ENCODE assay signal across 14 cellular contexts in the genomic region with DNA sequence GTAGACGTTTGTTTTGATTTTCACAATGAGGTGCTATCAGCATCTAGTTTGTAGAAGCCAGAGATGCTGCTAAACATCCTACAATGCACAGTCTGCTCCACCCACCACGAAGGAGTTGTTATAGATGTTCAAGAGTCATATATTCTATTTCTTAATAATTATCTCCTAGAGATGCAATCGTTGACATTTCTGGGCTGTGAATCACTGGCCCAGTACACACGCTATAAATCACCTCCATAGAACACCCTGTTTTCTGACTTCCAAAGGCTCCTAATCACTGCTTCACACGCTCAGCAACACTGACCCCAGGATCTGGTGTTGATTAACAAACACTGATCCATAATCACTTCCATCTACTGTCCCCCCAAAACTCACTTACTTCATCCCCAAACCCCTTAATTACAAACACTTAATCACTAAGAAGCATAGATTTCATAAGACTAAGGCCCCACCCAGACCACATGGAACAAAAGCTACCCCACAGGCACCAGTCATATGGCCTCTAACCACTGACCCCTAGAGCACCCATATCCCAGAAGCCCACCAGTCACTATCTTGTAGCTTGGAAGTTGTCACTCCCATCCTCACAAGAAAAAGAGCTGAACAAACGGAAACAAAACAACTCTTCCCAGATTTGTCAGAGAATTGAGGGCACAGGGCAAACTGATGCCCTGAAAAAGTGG. TPM values are rescaled to one million over a fixed set of nuclear protein-coding genes. Genes with fewer than 3 reads are reported as not detected.
A peak's percentile ranks its signal among the peaks of the same experiment; 100 is the strongest.
DNase-seq lines count a peak whose midpoint lies in the region; ATAC-seq, FAIRE-seq and TF ChIP-seq lines count a peak whose summit lies in the region.
"Had no signal": no experiment of that assay in that cellular context is flagged by ENCODE, and none has a peak within 500 bp of the region (broad histone marks: within the 10 kb centered on the region; RNA-seq: fewer than 3 reads in every experiment).

No MANE protein-coding gene starts in this region.

- no peaks in the 10 kb centered on the region for H3K9me3 Mint-ChIP-seq in neural crest cell
- H3K9me3 Mint-ChIP-seq: activated T-helper 1 cell treated with anti-CD3 and anti-CD28 coated beads, Interleukin-12 subunit alpha, Interleukin-12 subunit beta, Interleukin-2, Interleukin-4 antibody, amounts not matched to agents 30 ng/mL and 10 ng/mL and 1 ng/mL, durations not matched to agents 14 hours and 24 hours and 36 hours had no signal

- H3K36me3 Mint-ChIP-seq in neural crest cell (ENCODE audit: low read depth), result no peaks in the 10 kb centered on the region
- H3K36me3 Mint-ChIP-seq: CD4-positive, CD25-positive, alpha-beta regulatory T cell had no signal

- peaks cover 13% of the 10 kb centered on the region for H3K27me3 Mint-ChIP-seq in neural crest cell (ENCODE audit: low read depth)

- TF ChIP-seq CTCF in DOHH2 (IDR thresholded peaks at IDR 0.05; ENCODE audit: low read depth, low read length, poor library complexity, severe bottlenecking), result no peak
- TF ChIP-seq CTCF in PC-9 (conservative IDR thresholded peaks at IDR 0.05), result no peak
- no peak for TF ChIP-seq CTCF in fibroblast of lung (conservative IDR thresholded peaks at IDR 0.05 in 1 of 2, IDR thresholded peaks at IDR 0.05 in 1 of 2; ENCODE audit: low read depth in 1 of 2, low read length in 2 of 2)
- TF ChIP-seq CTCF in neural crest cell (conservative IDR thresholded peaks at IDR 0.05), result no peak
- TF ChIP-seq CTCF in pancreas (IDR thresholded peaks at IDR 0.05), result no peak

- H3K27me3 ChIP-seq in DOHH2 (ENCODE audit: control insufficient read depth, low read length), result no peaks in the 10 kb centered on the region
- H3K27me3 ChIP-seq in PC-9 (ENCODE audit: insufficient read depth, low read depth), result no peaks in the 10 kb centered on the region
- no peaks in the 10 kb centered on the region for H3K27me3 ChIP-seq in fibroblast of lung (ENCODE audit: control insufficient read depth, insufficient read depth, low read length)
- no peaks in the 10 kb centered on the region for H3K27me3 ChIP-seq in pancreas

- no peak overlapping the region for H3K27ac Mint-ChIP-seq in neural crest cell (ENCODE audit: unreplicated experiment)
- H3K27ac Mint-ChIP-seq: CD4-positive, CD25-positive, alpha-beta regulatory T cell had no signal

- H3K9me2 ChIP-seq in DOHH2 (replicated peaks; ENCODE audit: control insufficient read depth, low read length), result no peaks in the 10 kb centered on the region
- no peaks in the 10 kb centered on the region for H3K9me2 ChIP-seq in PC-9 (ENCODE audit: insufficient read depth)

- H3K4me3 Mint-ChIP-seq in neural crest cell, result peak overlapping the region; percentile 66

- no peak for ATAC-seq in pancreas
- ATAC-seq: sciatic nerve had no signal

- no peaks in the 10 kb centered on the region for H3K36me3 ChIP-seq in DOHH2 (ENCODE audit: control insufficient read depth, low read length)
- no peaks in the 10 kb centered on the region for H3K36me3 ChIP-seq in PC-9 (ENCODE audit: low read depth)
- H3K36me3 ChIP-seq in fibroblast of lung (ENCODE audit: control insufficient read depth, insufficient read depth, low read length), result no peaks in the 10 kb centered on the region
- H3K36me3 ChIP-seq in pancreas, result no peaks in the 10 kb centered on the region

- no peaks in the 10 kb centered on the region for H3K9me3 ChIP-seq in DOHH2 (ENCODE audit: control insufficient read depth, insufficient read depth, low read length)
- no peaks in the 10 kb centered on the region for H3K9me3 ChIP-seq in PC-9 (ENCODE audit: insufficient read depth, low read depth)
- H3K9me3 ChIP-seq in fibroblast of lung (ENCODE audit: control insufficient read depth, insufficient read depth, low read depth, low read length), result no peaks in the 10 kb centered on the region
- H3K9me3 ChIP-seq in pancreas, result no peaks in the 10 kb centered on the region

- 59 to 70% methylated on average over 6 of the region's 6 CpGs for WGBS in pancreas, 2 donors

- H2AFZ ChIP-seq in PC-9, result no peak overlapping the region
- no peak overlapping the region for H2AFZ ChIP-seq in fibroblast of lung (ENCODE audit: low read length)

- H3K9ac ChIP-seq in fibroblast of lung (ENCODE audit: insufficient read depth, low read length), result no peak overlapping the region

- no peaks in the 10 kb centered on the region for H3K79me2 ChIP-seq in DOHH2 (ENCODE audit: control insufficient read depth, low read length)
- H3K79me2 ChIP-seq in PC-9 (ENCODE audit: low read depth), result no peaks in the 10 kb centered on the region
- H3K79me2 ChIP-seq in fibroblast of lung (ENCODE audit: control insufficient read depth, insufficient read depth, low read length), result no peaks in the 10 kb centered on the region

- H3K4me1 Mint-ChIP-seq in neural crest cell, result peaks cover 13% of the 10 kb centered on the region

- FAIRE-seq in pancreas (lab: Jason Lieb, UNC), result no peak

- intact Hi-C loops in PC-9 (cut with micrococcal nuclease; ENCODE audit: unreplicated experiment), result no loop called here
- intact Hi-C loops in pancreas (cut with DNase I), result no loop called here

- BruUV-seq in PC-9 (replicated peaks; lab: Mats Ljungman, UMichigan), result no TSS peak

- H3K4me2 ChIP-seq in DOHH2 (ENCODE audit: low read length) (peak overlapping the region; percentile 90), PC-9 (peak overlapping the region; percentile 36), fibroblast of lung (ENCODE audit: extremely low read depth, insufficient read depth, low read length) (no peak overlapping the region)

- peak in 1 of 2 experiments; percentile 65 for DNase-seq in PC-9
- peak; percentile 64 to 68 for DNase-seq in fibroblast of lung (ENCODE audit: low read depth in 2 of 2)
- no peak for DNase-seq in neural crest cell (ENCODE audit: low read depth, low spot score)
- DNase-seq in SIG-M5 treated with dmso at 0.1 percent for 504 hours (lab: John Stamatoyannopoulos, UW; ENCODE audit: unreplicated experiment), result no peak
- DNase-seq in C1 segment of cervical spinal cord (lab: John Stamatoyannopoulos, UW), result no peak
- no peak for DNase-seq in pancreas
- no peak for DNase-seq in superior temporal gyrus (ENCODE audit: extremely low spot score)
- DNase-seq: activated CD4-positive, alpha-beta T cell treated with anti-CD3 and anti-CD28 coated beads, Interleukin-2, amount 50 U/mL, for 1 hour; CD4-positive, CD25-positive, alpha-beta regulatory T cell; central memory CD4-positive, alpha-beta T cell; NCI-H345 had no signal

- POLR2A ChIA-PET in PC-9 (lab: Charles Lee; ENCODE audit: unreplicated experiment), result no interaction called here

- peak overlapping the region; percentile 82 for H3K4me3 ChIP-seq in DOHH2 (ENCODE audit: low read length)
- no peak overlapping the region for H3K4me3 ChIP-seq in PC-9
- no peak overlapping the region for H3K4me3 ChIP-seq in fibroblast of lung (replicated peaks in 1 of 4; ENCODE audit: control extremely low read depth in 1 of 4, insufficient read depth in 1 of 4, low read depth in 3 of 4, low read length in 4 of 4)
- no peak overlapping the region for H3K4me3 ChIP-seq in pancreas

- H3K27ac ChIP-seq in DOHH2 (ENCODE audit: low read depth, low read length) (no peak overlapping the region), PC-9 (peak overlapping the region; percentile 83), fibroblast of lung (ENCODE audit: insufficient read depth, low read length) (no peak overlapping the region), pancreas (no peak overlapping the region)

- H4K20me1 ChIP-seq in DOHH2 (ENCODE audit: control insufficient read depth, insufficient read depth, low read depth, low read length), result no peaks in the 10 kb centered on the region
- H4K20me1 ChIP-seq in PC-9 (ENCODE audit: insufficient read depth), result no peaks in the 10 kb centered on the region
- H4K20me1 ChIP-seq in fibroblast of lung (ENCODE audit: control insufficient read depth, extremely low read depth, insufficient read depth, low read length), result no peaks in the 10 kb centered on the region

- H3F3A ChIP-seq in DOHH2 (ENCODE audit: control insufficient read depth, insufficient read depth), result no peaks in the 10 kb centered on the region
- no peaks in the 10 kb centered on the region for H3F3A ChIP-seq in PC-9 (ENCODE audit: insufficient read depth, low read depth)

- H3K4me1 ChIP-seq in DOHH2 (ENCODE audit: control insufficient read depth, low read length) (peaks cover 28% of the 10 kb centered on the region), PC-9 (replicated peaks; ENCODE audit: insufficient read depth) (peaks cover 6% of the 10 kb centered on the region), fibroblast of lung (ENCODE audit: control insufficient read depth, extremely low read depth, insufficient read depth, low read length) (no peaks in the 10 kb centered on the region), pancreas (no peaks in the 10 kb centered on the region)

- CTCF ChIA-PET in PC-9 (lab: Charles Lee), result no interaction called here

RNA-seq across cellular contexts. Expression of gene ZNF41, which starts 31.7 kb away (rescaled TPM):
- total RNA-seq in PC-9 (2021), result 1.8 and 3.1 TPM in 2 replicates
- total RNA-seq in fibroblast of lung, result 5.3 and 5.4 TPM in 2 replicates
- polyA plus RNA-seq in fibroblast of lung, result 5.2 and 6.6 TPM in 2 replicates
- polyA plus RNA-seq in fibroblast of lung (2012), result 3.6 and 3.8 TPM in 2 replicates
- polyA minus RNA-seq in fibroblast of lung (ENCODE audit: low replicate concordance), result 0.89 and 1.7 TPM in 2 replicates
- 7.1 and 7.8 TPM in 2 replicates for total RNA-seq in neural crest cell
- total RNA-seq in pancreas, result 1 to 10 TPM; 2.3 to 6.7 (median 3.4) TPM
- polyA plus RNA-seq in pancreas, result 1 to 10 TPM; 1.8 to 4.7 TPM

RNA-seq across cellular contexts. Expression of gene ARAF, which starts 46.3 kb away (rescaled TPM):
- total RNA-seq in PC-9 (2021) (27.3 and 31.1 TPM in 2 replicates), fibroblast of lung (10.3 and 14.4 TPM in 2 replicates), neural crest cell (55.7 and 56.3 TPM in 2 replicates), pancreas (10 to 100 TPM; 32.9 to 52.0 (median 40.5) TPM)
- polyA plus RNA-seq in fibroblast of lung (40.9 and 48.8 TPM in 2 replicates), pancreas (10 to 100 TPM; 61.5 to 78.7 TPM)
- polyA plus RNA-seq in fibroblast of lung (2012), result 40.2 and 48.0 TPM in 2 replicates
- polyA minus RNA-seq in fibroblast of lung (ENCODE audit: low replicate concordance), result 150 and 194 TPM in 2 replicates

Comparison
In these comparisons a context has a peak if more than half of its experiments do, and no peak if none do; other contexts are left out.
1. DNase-seq: peak in fibroblast of lung (2 of 2); none in neural crest cell (single experiment), SIG-M5 treated with dmso at 0.1 percent for 504 hours (single experiment), C1 segment of cervical spinal cord (0 of 14), pancreas (0 of 6) and superior temporal gyrus (single experiment).